Comparison of ENCODE assay signal across 24 cellular contexts in genomic region chr6:20931772-20932171, GRCh38.
DNase-seq lines count a peak whose midpoint lies in the region; ATAC-seq, FAIRE-seq and TF ChIP-seq lines count a peak whose summit lies in the region.
"Had no signal": no experiment of that assay in that cellular context is flagged by ENCODE, and none has a peak within 500 bp of the region (broad histone marks: within the 10 kb centered on the region; RNA-seq: fewer than 3 reads in every experiment).

No MANE protein-coding gene starts in this region.

- no peaks in the 10 kb centered on the region for H3K4me1 Mint-ChIP-seq in Caco-2 (ENCODE audit: low read depth, unreplicated experiment)
- H3K4me1 Mint-ChIP-seq: CD8-positive, alpha-beta memory T cell; IgD-negative memory B cell had no signal

- H3K4me3 Mint-ChIP-seq in Caco-2 (ENCODE audit: unreplicated experiment), result no peak overlapping the region
- H3K4me3 Mint-ChIP-seq: CD4-positive, CD25-positive, alpha-beta regulatory T cell; CD8-positive, alpha-beta memory T cell; IgD-negative memory B cell had no signal

- H3K4me3 ChIP-seq in HUES48 (ENCODE audit: low read depth, low read length) (no peak overlapping the region), Caco-2 (ENCODE audit: low read depth, low read length) (no peak overlapping the region), aorta (ENCODE audit: low read length in 2 of 2) (no peak overlapping the region), uterus (no peak overlapping the region)
- H3K4me3 ChIP-seq: HAP-1 had no signal

- WGBS in aorta, 2 donors, result 95 to 96% methylated on average over 6 of the region's 6 CpGs

- no peaks in the 10 kb centered on the region for H3K9me3 ChIP-seq in HUES48 (ENCODE audit: control insufficient read depth, insufficient read depth, low read length)
- H3K9me3 ChIP-seq in Caco-2, result no peaks in the 10 kb centered on the region
- H3K9me3 ChIP-seq in aorta (ENCODE audit: control insufficient read depth, low read length), result no peaks in the 10 kb centered on the region
- H3K9me3 ChIP-seq in uterus, result no peaks in the 10 kb centered on the region
- H3K9me3 ChIP-seq: BE2C, HAP-1 had no signal

- DNase-seq in GM19239 (ENCODE audit: insufficient read length, low spot score) (no peak), Caco-2 (no peak), aorta (no peak), uterus (no peak), left ventricle myocardium superior (no peak)
- DNase-seq: ACHN; C1 segment of cervical spinal cord; CD4-positive, CD25-positive, alpha-beta regulatory T cell; CD8-positive, alpha-beta memory T cell; COR-L47; DMS153; DMS79; GDM1; Kasumi-1; KBM-7 had no signal

- POLR2A ChIA-PET in Caco-2 (lab: Charles Lee), result no interaction called here

- H3K4me1 ChIP-seq in HUES48 (ENCODE audit: control insufficient read depth, insufficient read depth, low read length) (peaks cover 14% of the 10 kb centered on the region), Caco-2 (peaks cover 13% of the 10 kb centered on the region), aorta (ENCODE audit: control insufficient read depth in 1 of 2, insufficient read depth in 2 of 2, low read length in 2 of 2) (peaks cover 0 to 7% of the 10 kb centered on the region in 2 donors), uterus (no peaks in the 10 kb centered on the region)

- no peaks in the 10 kb centered on the region for H3K27me3 Mint-ChIP-seq in Caco-2 (ENCODE audit: insufficient read depth, unreplicated experiment)
- H3K27me3 Mint-ChIP-seq: CD4-positive, CD25-positive, alpha-beta regulatory T cell; CD8-positive, alpha-beta memory T cell; IgD-negative memory B cell had no signal

- ATAC-seq in aorta (ENCODE audit: low FRiP score) (no peak), left ventricle myocardium superior (no peak)
- ATAC-seq: HepG2 had no signal

- H3K9me3 Mint-ChIP-seq in Caco-2 (ENCODE audit: unreplicated experiment), result no peaks in the 10 kb centered on the region
- H3K9me3 Mint-ChIP-seq: CD4-positive, CD25-positive, alpha-beta regulatory T cell; IgD-negative memory B cell had no signal

- peak; percentile 14 for FAIRE-seq in GM19239 (lab: Jason Lieb, UNC)
- FAIRE-seq: A204.1, GM12892, GM18507, HepG2 had no signal

- H3K36me3 Mint-ChIP-seq in Caco-2 (ENCODE audit: insufficient read depth, unreplicated experiment), result no peaks in the 10 kb centered on the region

- CTCF ChIA-PET in Caco-2 (lab: Charles Lee), result no interaction called here

- no TSS peak for BruUV-seq in Caco-2 (replicated peaks; lab: Mats Ljungman, UMichigan)

- H3K27ac ChIP-seq in HUES48 (ENCODE audit: low read depth, low read length) (peak overlapping the region; percentile 76), VCaP (0 out of 2 replicates have a peak overlapping the region, but pooled peaks have one; percentile 44), aorta (ENCODE audit: low read depth in 1 of 2, low read length in 2 of 2) (no peak overlapping the region), uterus (no peak overlapping the region)

- TF ChIP-seq POLR2A in uterus (IDR thresholded peaks at IDR 0.05), result no peak

- intact Hi-C loops in Caco-2 (cut with micrococcal nuclease; ENCODE audit: unreplicated experiment) (no loop called here), aorta (cut with DNase I) (no loop called here), uterus (cut with DNase I; ENCODE audit: low total_unique reads) (no loop called here), left ventricle myocardium superior (cut with micrococcal nuclease) (no loop called here)

- no peak overlapping the region for H3K9ac ChIP-seq in HUES48 (ENCODE audit: low read depth, low read length)

- H3K36me3 ChIP-seq in HUES48 (ENCODE audit: control insufficient read depth, insufficient read depth, low read length), result no peaks in the 10 kb centered on the region
- H3K36me3 ChIP-seq in Caco-2 (ENCODE audit: control insufficient read depth, insufficient read depth, low read length), result no peaks in the 10 kb centered on the region
- no peaks in the 10 kb centered on the region for H3K36me3 ChIP-seq in aorta (ENCODE audit: control insufficient read depth in 1 of 2, insufficient read depth in 2 of 2, low read length in 1 of 2)
- H3K36me3 ChIP-seq in uterus, result no peaks in the 10 kb centered on the region
- H3K36me3 ChIP-seq: BE2C, HAP-1 had no signal

- no peak overlapping the region for H3K27ac Mint-ChIP-seq in Caco-2 (ENCODE audit: unreplicated experiment)
- H3K27ac Mint-ChIP-seq: CD4-positive, CD25-positive, alpha-beta regulatory T cell; CD8-positive, alpha-beta memory T cell; IgD-negative memory B cell had no signal

- H3K27me3 ChIP-seq in HUES48 (ENCODE audit: control insufficient read depth, insufficient read depth, low read length) (no peaks in the 10 kb centered on the region), Caco-2 (replicated peaks; ENCODE audit: control insufficient read depth, insufficient read depth, low read length) (no peaks in the 10 kb centered on the region), aorta (ENCODE audit: control insufficient read depth in 1 of 2, insufficient read depth in 2 of 2, low read length in 1 of 2) (no peaks in the 10 kb centered on the region), uterus (no peaks in the 10 kb centered on the region)
- H3K27me3 ChIP-seq: BE2C had no signal

- no peak for TF ChIP-seq CTCF in VCaP (conservative IDR thresholded peaks at IDR 0.05)
- no peak for TF ChIP-seq CTCF in Caco-2 (IDR thresholded peaks at IDR 0.05; ENCODE audit: insufficient read depth in 1 of 2, low read depth in 1 of 2, low read length in 1 of 2, severe bottlenecking in 1 of 2, unreplicated experiment in 1 of 2)
- no peak for TF ChIP-seq CTCF in uterus (IDR thresholded peaks at IDR 0.05)

Comparison
In these comparisons a context has a peak if more than half of its experiments do, and no peak if none do; other contexts are left out.
1. H3K27ac ChIP-seq: peak in HUES48 (single experiment) and VCaP (single experiment); none in aorta (0 of 2) and uterus (0 of 2).